13 cellular contexts compared by ENCODE assay signal in the genomic region with DNA sequence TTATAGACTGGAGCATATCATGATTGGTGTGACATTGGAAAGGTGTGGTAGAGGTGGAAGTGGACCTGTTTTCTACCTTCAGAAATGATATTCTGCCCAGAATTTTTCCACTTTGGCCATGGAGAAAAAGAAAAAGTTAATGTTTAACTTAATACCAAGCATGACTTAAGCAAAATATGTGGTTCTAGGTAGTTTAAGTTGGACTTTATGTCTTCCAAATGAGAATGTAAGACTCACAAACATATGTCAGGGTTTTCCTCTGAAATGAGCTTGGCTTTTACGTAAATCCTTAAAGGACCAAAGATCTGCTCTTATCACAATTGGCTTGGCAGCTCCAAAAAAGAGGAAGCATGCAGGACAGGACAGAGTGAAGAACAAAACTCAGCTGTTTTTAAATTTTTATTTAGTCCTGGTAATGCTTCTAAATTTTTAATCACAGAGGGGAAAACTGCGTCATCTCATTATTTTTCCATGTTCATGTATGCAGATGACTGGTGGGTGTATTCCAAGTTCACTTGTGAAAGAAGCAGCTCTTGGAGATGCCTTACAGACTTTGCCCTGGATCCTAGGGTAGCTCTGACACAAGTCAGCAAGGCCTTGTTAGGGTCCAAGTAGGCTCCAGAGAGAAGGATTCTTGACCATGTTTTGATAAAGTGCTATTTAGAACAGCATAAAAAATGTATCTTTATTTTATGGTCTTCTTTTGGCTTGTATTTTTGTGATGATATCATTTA.
A peak's percentile ranks its signal among the peaks of the same experiment; 100 is the strongest.
DNase-seq lines count a peak whose midpoint lies in the region; ATAC-seq and TF ChIP-seq lines count a peak whose summit lies in the region.
"Had no signal": no experiment of that assay in that cellular context is flagged by ENCODE, and none has a peak within 500 bp of the region (broad histone marks: within the 10 kb centered on the region; RNA-seq: fewer than 3 reads in every experiment).

No MANE protein-coding gene starts in this region.

- no peak overlapping the region for H3K4me3 Mint-ChIP-seq in endothelial cell (ENCODE audit: unreplicated experiment)

- H3K36me3 Mint-ChIP-seq in endothelial cell (ENCODE audit: low read depth, unreplicated experiment), result no peaks in the 10 kb centered on the region
- H3K36me3 Mint-ChIP-seq: activated naive CD8-positive, alpha-beta T cell had no signal

- H3K27ac ChIP-seq in right cardiac atrium (ENCODE audit: low read length), result no peak overlapping the region

- no peaks in the 10 kb centered on the region for H3K27me3 Mint-ChIP-seq in endothelial cell (ENCODE audit: unreplicated experiment)
- H3K27me3 Mint-ChIP-seq: activated naive CD8-positive, alpha-beta T cell had no signal

- H3K4me1 Mint-ChIP-seq in endothelial cell (ENCODE audit: unreplicated experiment), result peaks cover 13% of the 10 kb centered on the region

- DNase-seq in ACHN, result peak; percentile 30
- peak; percentile 1 for DNase-seq in NOMO-1 treated with DMSO at 0.1 percent for 48 hours (lab: John Stamatoyannopoulos, UW; ENCODE audit: unreplicated experiment)
- DNase-seq in right cardiac atrium, result no peak
- peak; percentile 79 for DNase-seq in renal cortical epithelial cell (ENCODE audit: low read depth)
- no peak for DNase-seq in endothelial cell (ENCODE audit: low spot score)
- no peak for DNase-seq in activated CD8-positive, alpha-beta memory T cell treated with anti-CD3 and anti-CD28 coated beads for 24 hours
- no peak for DNase-seq in NCI-H1105 (lab: John Stamatoyannopoulos, UW)
- DNase-seq in NCI-H446 treated with DMSO at 0.1 percent for 48 hours (lab: John Stamatoyannopoulos, UW), result no peak
- DNase-seq: hypothalamus, NCI-H2171, T1000 had no signal

- in situ Hi-C loops in ACHN (cut with HindIII; ENCODE audit: low pct_ligation_motif_present, low pct_unique_long_range_greater_than_20kb, low sequenced_read_pairs), result no loop called here

- 14% methylated on average over 2 of the region's 2 CpGs for WGBS in right cardiac atrium

- peak overlapping the region; percentile 74 for H3K4me3 ChIP-seq in right cardiac atrium (ENCODE audit: low read length)
- H3K4me3 ChIP-seq: mucosa of descending colon had no signal

- intact Hi-C loops in right cardiac atrium (cut with DNase I), result no loop called here

- peaks cover 5% of the 10 kb centered on the region for H3K4me1 ChIP-seq in right cardiac atrium (ENCODE audit: control insufficient read depth, insufficient read depth, low read length)

- no peaks in the 10 kb centered on the region for H3K9me3 Mint-ChIP-seq in endothelial cell (ENCODE audit: unreplicated experiment)

- no peak overlapping the region for H3K27ac Mint-ChIP-seq in endothelial cell (ENCODE audit: unreplicated experiment)
- H3K27ac Mint-ChIP-seq: activated naive CD8-positive, alpha-beta T cell had no signal

- H3K9me3 ChIP-seq in right cardiac atrium (ENCODE audit: control insufficient read depth, low read length), result no peaks in the 10 kb centered on the region
- H3K9me3 ChIP-seq: mucosa of descending colon had no signal

- no peaks in the 10 kb centered on the region for H3K27me3 ChIP-seq in right cardiac atrium (ENCODE audit: control insufficient read depth, insufficient read depth)

- no peak for TF ChIP-seq CTCF in endothelial cell (IDR thresholded peaks at IDR 0.05; ENCODE audit: unreplicated experiment)

- peak; percentile 28 to 30 for ATAC-seq in right cardiac atrium

Comparison
In these comparisons a context has a peak if more than half of its experiments do, and no peak if none do; other contexts are left out.
1. DNase-seq: peak in ACHN (single experiment), NOMO-1 treated with DMSO at 0.1 percent for 48 hours (single experiment) and renal cortical epithelial cell (single experiment); none in right cardiac atrium (0 of 3), endothelial cell (single experiment), activated CD8-positive, alpha-beta memory T cell treated with anti-CD3 and anti-CD28 coated beads for 24 hours (single experiment), NCI-H1105 (single experiment) and NCI-H446 treated with DMSO at 0.1 percent for 48 hours (single experiment).